Comparison of ENCODE assay signal across 8 cellular contexts in the genomic region with DNA sequence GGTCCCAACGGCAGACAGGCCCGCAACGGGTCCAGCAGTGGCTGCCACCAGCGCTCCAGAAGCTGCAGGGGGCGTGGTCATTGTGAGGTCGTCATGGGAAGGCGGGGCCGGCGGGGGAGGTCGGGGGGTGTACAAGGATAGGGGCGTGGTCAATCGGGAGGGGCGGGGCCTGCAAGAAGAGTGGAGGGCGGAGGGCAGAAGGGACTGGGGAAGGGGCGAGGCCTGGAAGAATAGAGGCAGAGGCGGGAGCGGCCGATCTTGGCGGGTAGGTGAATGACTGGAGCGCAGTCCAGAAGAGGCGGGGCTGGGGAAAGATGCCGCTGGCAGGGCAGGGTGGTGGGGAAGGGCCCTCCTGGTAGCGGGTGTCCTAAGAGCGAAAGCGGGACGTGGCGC. TPM values are rescaled to one million over a fixed set of nuclear protein-coding genes. Genes with fewer than 3 reads are reported as not detected.
A peak's percentile ranks its signal among the peaks of the same experiment; 100 is the strongest.
DNase-seq lines count a peak whose midpoint lies in the region; ATAC-seq and TF ChIP-seq lines count a peak whose summit lies in the region.

No MANE protein-coding gene starts in this region.

- TF ChIP-seq CTCF in CD8-positive, alpha-beta T cell (IDR thresholded peaks at IDR 0.05) = no peak
- no peak for TF ChIP-seq CTCF in activated B cell treated with CpG ODN at 0.5 μM for 24 hours (IDR thresholded peaks at IDR 0.05)

- H3K4me3 Mint-ChIP-seq in CD8-positive, alpha-beta T cell = peak overlapping the region; percentile 84
- H3K4me3 Mint-ChIP-seq in activated B cell treated with CpG ODN at 0.5 μM for 24 hours = peak overlapping the region; percentile 91

- peaks cover 2% of the 10 kb centered on the region for H3K36me3 ChIP-seq in CD8-positive, alpha-beta T cell (ENCODE audit: insufficient read depth, low read length)

- H3K9me3 ChIP-seq in CD8-positive, alpha-beta T cell (ENCODE audit: low read length) = no peaks in the 10 kb centered on the region
- no peaks in the 10 kb centered on the region for H3K9me3 ChIP-seq in iPS-18c (ENCODE audit: control insufficient read depth, insufficient read depth, low read length)

- CTCF ChIA-PET in CD8-positive, alpha-beta T cell (lab: Charles Lee) = interaction anchor here (1.4 kb wide), 1 partner anchor 93 kb away, joined by 3 read pairs; no protein-coding TSS in a partner anchor
- CTCF ChIA-PET in activated B cell treated with CpG ODN at 0.5 μM for 24 hours (lab: Charles Lee) = no interaction called here

- intact Hi-C loops in CD8-positive, alpha-beta T cell (cut with DNase I, micrococcal nuclease) = loop anchor here (2.0 kb wide), 2 partner anchors 120 to 132 kb away; a partner anchor contains a TSS
- intact Hi-C loops in activated B cell treated with CpG ODN at 0.5 μM for 24 hours (cut with micrococcal nuclease) = loop anchor here (1.0 to 2.0 kb wide), 2 partner anchors 42 to 120 kb away; a partner anchor contains a TSS

- H3K27me3 ChIP-seq in CD8-positive, alpha-beta T cell (ENCODE audit: insufficient read depth, low read length) = no peaks in the 10 kb centered on the region

- H3K27me3 Mint-ChIP-seq in CD8-positive, alpha-beta T cell (ENCODE audit: low read depth) = no peaks in the 10 kb centered on the region
- no peaks in the 10 kb centered on the region for H3K27me3 Mint-ChIP-seq in activated B cell treated with CpG ODN at 0.5 μM for 24 hours

- peak; percentile 64 to 89 (median 82) for DNase-seq in CD8-positive, alpha-beta T cell
- DNase-seq in NCI-H1048 (lab: John Stamatoyannopoulos, UW) (peak; percentile 87), activated B cell treated with CpG ODN at 0.5 μM for 24 hours (peak; percentile 88), T47D (ENCODE audit: low read depth in 1 of 2, low spot score in 1 of 2) (peak; percentile 66 to 88), skeletal muscle cell (ENCODE audit: low read depth) (peak; percentile 52), DMS114 treated with DMSO at 0.1 percent for 48 hours (lab: John Stamatoyannopoulos, UW; ENCODE audit: unreplicated experiment) (no peak), Kasumi-1 (lab: John Stamatoyannopoulos, UW) (no peak)

- peaks cover 21% of the 10 kb centered on the region for H3K4me1 ChIP-seq in CD8-positive, alpha-beta T cell (ENCODE audit: insufficient read depth, low read length)

- ATAC-seq in CD8-positive, alpha-beta T cell = peak; percentile 61
- ATAC-seq in activated B cell treated with CpG ODN at 0.5 μM for 24 hours (ENCODE audit: low read depth) = peak; percentile 56

- peaks cover 31% of the 10 kb centered on the region for H3K4me1 Mint-ChIP-seq in CD8-positive, alpha-beta T cell (ENCODE audit: low read depth)
- H3K4me1 Mint-ChIP-seq in activated B cell treated with CpG ODN at 0.5 μM for 24 hours = peaks cover 49% of the 10 kb centered on the region

- peak overlapping the region; percentile 53 for H3K27ac ChIP-seq in CD8-positive, alpha-beta T cell (ENCODE audit: low read depth, low read length)

- no peaks in the 10 kb centered on the region for H3K9me3 Mint-ChIP-seq in CD8-positive, alpha-beta T cell
- no peaks in the 10 kb centered on the region for H3K9me3 Mint-ChIP-seq in activated B cell treated with CpG ODN at 0.5 μM for 24 hours

- in situ Hi-C loops in T47D (cut with HindIII; ENCODE audit: low pct_unique_long_range_greater_than_20kb, low sequenced_read_pairs) = no loop called here

- POLR2A ChIA-PET in CD8-positive, alpha-beta T cell (lab: Charles Lee) = interaction anchor here (0.6 kb wide), 1 partner anchor 1469 kb away, joined by 3 read pairs; no protein-coding TSS in a partner anchor
- POLR2A ChIA-PET in activated B cell treated with CpG ODN at 0.5 μM for 24 hours (lab: Charles Lee) = interaction anchor here (0.6 to 1.8 kb wide), 8 partner anchors 42 to 1088 kb away, joined by 3 to 10 read pairs (median 4); a partner anchor contains a TSS

- peaks cover 11% of the 10 kb centered on the region for H3K36me3 Mint-ChIP-seq in CD8-positive, alpha-beta T cell
- H3K36me3 Mint-ChIP-seq in activated B cell treated with CpG ODN at 0.5 μM for 24 hours (ENCODE audit: low read depth) = peaks cover 19% of the 10 kb centered on the region

- H3K27ac Mint-ChIP-seq in CD8-positive, alpha-beta T cell = peak overlapping the region; percentile 27
- peak overlapping the region; percentile 74 for H3K27ac Mint-ChIP-seq in activated B cell treated with CpG ODN at 0.5 μM for 24 hours

- peak overlapping the region; percentile 65 for H3K4me3 ChIP-seq in CD8-positive, alpha-beta T cell (ENCODE audit: low read depth, low read length)
- peak overlapping the region; percentile 50 for H3K4me3 ChIP-seq in iPS-18c (ENCODE audit: insufficient read depth, low read depth, low read length)
- H3K4me3 ChIP-seq in skeletal muscle cell (ENCODE audit: low read depth, low read length) = peak overlapping the region; percentile 62

RNA-seq across cellular contexts. Expression of a gene that starts 4.3 kb away (rescaled TPM):
- 10 to 100 TPM; 10.8 to 11.4 TPM for total RNA-seq in CD8-positive, alpha-beta T cell
- total RNA-seq in activated B cell treated with CpG ODN at 0.5 μM for 24 hours = 12.0 and 15.0 TPM in 2 replicates

RNA-seq across cellular contexts. Expression of a gene that starts 9.3 kb away (rescaled TPM):
- 10 to 100 TPM; 41.9 to 42.1 TPM for total RNA-seq in CD8-positive, alpha-beta T cell
- 70.1 and 88.8 TPM in 2 replicates for total RNA-seq in activated B cell treated with CpG ODN at 0.5 μM for 24 hours

RNA-seq across cellular contexts. Expression of a gene that starts 42.0 kb away (rescaled TPM):
- total RNA-seq in CD8-positive, alpha-beta T cell = 10 to 100 TPM; 26.9 to 30.2 TPM
- total RNA-seq in activated B cell treated with CpG ODN at 0.5 μM for 24 hours = 56.7 and 60.6 TPM in 2 replicates

RNA-seq across cellular contexts. Expression of a gene that starts 42.2 kb away (rescaled TPM):
- total RNA-seq in CD8-positive, alpha-beta T cell = 100 to 1,000 TPM; 112 to 116 TPM
- total RNA-seq in activated B cell treated with CpG ODN at 0.5 μM for 24 hours = 103 and 107 TPM in 2 replicates

RNA-seq across cellular contexts. Expression of a gene that starts 45.7 kb away (rescaled TPM):
- under 1 TPM; 0.28 to 0.98 TPM for total RNA-seq in CD8-positive, alpha-beta T cell
- 0.39 and 0.55 TPM in 2 replicates for total RNA-seq in activated B cell treated with CpG ODN at 0.5 μM for 24 hours

Comparison
In these comparisons a context has a peak if more than half of its experiments do, and no peak if none do; other contexts are left out.
1. DNase-seq: peak in CD8-positive, alpha-beta T cell (7 of 7), NCI-H1048 (single experiment), activated B cell treated with CpG ODN at 0.5 μM for 24 hours (single experiment), T47D (2 of 2) and skeletal muscle cell (single experiment); none in DMS114 treated with DMSO at 0.1 percent for 48 hours (single experiment) and Kasumi-1 (0 of 2).
2. Peak in every context shown above with its lines, with median percentiles within 50 percentile points of each other: H3K4me3 ChIP-seq.